In genomic region chr3:171049831-171050444, GRCh38 we compare ENCODE assay signal across 8 cellular contexts. TPM values are rescaled to one million over a fixed set of nuclear protein-coding genes. Genes with fewer than 3 reads are reported as not detected.
A peak's percentile ranks its signal among the peaks of the same experiment; 100 is the strongest.
DNase-seq lines count a peak whose midpoint lies in the region; ATAC-seq, FAIRE-seq and TF ChIP-seq lines count a peak whose summit lies in the region.

No MANE protein-coding gene starts in this region.

- H3K27ac Mint-ChIP-seq in endothelial cell (ENCODE audit: unreplicated experiment), result no peak overlapping the region

- no peaks in the 10 kb centered on the region for H3K36me3 Mint-ChIP-seq in endothelial cell (ENCODE audit: low read depth, unreplicated experiment)

- TF ChIP-seq CTCF in endothelial cell (IDR thresholded peaks at IDR 0.05; ENCODE audit: unreplicated experiment), result peak; percentile 57

- no peak for FAIRE-seq in urothelium cell line (lab: Jason Lieb, UNC)

- peak; percentile 63 for ATAC-seq in GM18520 (IDR thresholded peaks at IDR 0.05; ENCODE audit: unreplicated experiment)
- peak; percentile 83 for ATAC-seq in HG03039 (IDR thresholded peaks at IDR 0.05; ENCODE audit: unreplicated experiment)

- DNase-seq in C1 segment of cervical spinal cord (lab: John Stamatoyannopoulos, UW) (peak in 10 of 14 donors; percentile 3 to 26 (median 20)), NCI-H2227 (lab: John Stamatoyannopoulos, UW; ENCODE audit: unreplicated experiment) (peak; percentile 69), endothelial cell (ENCODE audit: low spot score) (peak; percentile 67), midbrain (lab: John Stamatoyannopoulos, UW) (peak; percentile 63), urothelium cell line (ENCODE audit: low spot score) (peak; percentile 63)
- DNase-seq in activated CD4-positive, alpha-beta T cell treated with anti-CD3 and anti-CD28 coated beads for 48 hours, result peak; percentile 61

- no peak overlapping the region for H3K4me3 Mint-ChIP-seq in endothelial cell (ENCODE audit: unreplicated experiment)

- H3K4me1 Mint-ChIP-seq in endothelial cell (ENCODE audit: unreplicated experiment), result no peaks in the 10 kb centered on the region

- H3K27me3 Mint-ChIP-seq in endothelial cell (ENCODE audit: unreplicated experiment), result peaks cover 2% of the 10 kb centered on the region

- H3K9me3 Mint-ChIP-seq in endothelial cell (ENCODE audit: unreplicated experiment), result no peaks in the 10 kb centered on the region

RNA-seq across cellular contexts. Expression of gene SLC2A2, which starts 23.4 kb away (rescaled TPM):
- total RNA-seq in endothelial cell (ENCODE audit: unreplicated experiment), result not detected

Comparison
In these comparisons a context has a peak if more than half of its experiments do, and no peak if none do; other contexts are left out.
1. Peak in every context shown above with its lines: DNase-seq and ATAC-seq.